ENCODE assay signal across 26 cellular contexts in genomic region chr20:62423326-62423706, GRCh38. TPM values are rescaled to one million over a fixed set of nuclear protein-coding genes. Genes with fewer than 3 reads are reported as not detected.
DNase-seq lines count a peak whose midpoint lies in the region; ATAC-seq, FAIRE-seq and TF ChIP-seq lines count a peak whose summit lies in the region.
"Had no signal": no experiment of that assay in that cellular context is flagged by ENCODE, and none has a peak within 500 bp of the region (broad histone marks: within the 10 kb centered on the region; RNA-seq: fewer than 3 reads in every experiment).

No MANE protein-coding gene starts in this region.

- H3K23ac ChIP-seq in H1 (ENCODE audit: insufficient read length): no peak overlapping the region

- H3K27me3 ChIP-seq in BLaER1 (no peaks in the 10 kb centered on the region), Panc1 (ENCODE audit: control insufficient read depth, insufficient read depth, low read length) (no peaks in the 10 kb centered on the region), H1 (replicated peaks in 1 of 4; ENCODE audit: control insufficient read depth in 3 of 4, extremely low read depth in 1 of 4, insufficient read depth in 3 of 4, low read length in 3 of 4) (no peaks in the 10 kb centered on the region), pancreas (no peaks in the 10 kb centered on the region)
- H3K27me3 ChIP-seq: Peyer's patch had no signal

- H3K79me1 ChIP-seq in H1 (ENCODE audit: low read depth, low read length): no peaks in the 10 kb centered on the region

- H2BK5ac ChIP-seq in H1 (ENCODE audit: low read depth, low read length): no peak overlapping the region

- H2BK20ac ChIP-seq in H1 (ENCODE audit: low read length): no peak overlapping the region

- TF ChIP-seq POLR2A in H1 (IDR thresholded peaks at IDR 0.05; ENCODE audit: control extremely low read depth in 1 of 2, low read depth in 2 of 2, low read length in 2 of 2): no peak

- DNase-seq in ELF-1 (ENCODE audit: low read depth, low spot score) (peak; percentile 43), Panc1 (ENCODE audit: low read depth, low spot score) (no peak), H1 (ENCODE audit: low read depth in 1 of 2, low spot score in 2 of 2) (no peak), pancreas (no peak)
- no peak for DNase-seq in stimulated activated CD8-positive, alpha-beta memory T cell treated with anti-CD3 and anti-CD28 coated beads, Interleukin-4, amount 100 ng/mL, for 48 hours
- DNase-seq: C1 segment of cervical spinal cord; CD4-positive, alpha-beta memory T cell; COR-L47; DMS79 treated with DMSO at 0.1 percent for 48 hours; GM23248; HCEC 1CT; Karpas-422; NCI-H1092; NCI-H1436; NCI-H187; NCI-H2081 treated with DMSO at 0.1 percent for 48 hours; NCI-H774; Peyer's patch; SIG-M5; T-helper 17 cell had no signal

- no peaks in the 10 kb centered on the region; the same call in 1 of the 2 replicates for H3K23me2 ChIP-seq in H1 (ENCODE audit: low read depth, low read length)

- H2BK12ac ChIP-seq in H1 (ENCODE audit: low read depth, low read length): no peak overlapping the region

- H3K4me1 ChIP-seq in BLaER1 (peaks cover 27% of the 10 kb centered on the region), Panc1 (ENCODE audit: control insufficient read depth, insufficient read depth, low read length) (no peaks in the 10 kb centered on the region; the same call in none of the 2 replicates), H1 (replicated peaks in 1 of 4; ENCODE audit: control insufficient read depth in 3 of 4, insufficient read depth in 4 of 4, low read length in 3 of 4) (peaks cover 0 to 32% (median 17%) of the 10 kb centered on the region in 4 experiments; a peak in 6 of 7 replicates), pancreas (peaks cover 10 to 16% (median 14%) of the 10 kb centered on the region in 3 donors)

- no peak overlapping the region for H2AK5ac ChIP-seq in H1 (ENCODE audit: low read depth, low read length)

- POLR2A ChIA-PET in Panc1 (lab: Charles Lee): no interaction called here
- POLR2A ChIA-PET in H1 (lab: Charles Lee; ENCODE audit: partially characterized antibody): interaction anchor here (1.0 to 3.4 kb wide), 3 partner anchors 9 to 30 kb away, joined by 3 to 15 read pairs (median 3); no protein-coding TSS in a partner anchor

- ATAC-seq in Panc1 (peak; percentile 24; the same call in 1 of the 2 replicates), GM18498 (IDR thresholded peaks at IDR 0.05; ENCODE audit: unreplicated experiment) (no peak), pancreas (no peak)
- ATAC-seq: SK-N-SH treated with all-trans-retinoic acid at 6 μM for 48 hours, T-helper 17 cell had no signal

- H4K20me1 ChIP-seq in BLaER1 (no peaks in the 10 kb centered on the region), H1 (replicated peaks in 1 of 2; ENCODE audit: control insufficient read depth in 1 of 2, insufficient read depth in 2 of 2, low read length in 2 of 2) (peaks cover 0 to 8% of the 10 kb centered on the region in 2 experiments)

- 0 out of 2 replicates have a peak overlapping the region, but pooled peaks have one; percentile 5 for H4K8ac ChIP-seq in H1 (ENCODE audit: extremely low read depth, insufficient read depth, low read length)

- no peak overlapping the region for H3K18ac ChIP-seq in H1 (ENCODE audit: extremely low read depth, low read length)

- H4K91ac ChIP-seq in H1 (replicated peaks; ENCODE audit: insufficient read length, low read length): no peak overlapping the region

- H3K14ac ChIP-seq in H1 (ENCODE audit: insufficient read length): no peak overlapping the region

- H2AFZ ChIP-seq in H1 (ENCODE audit: low read length): no peak overlapping the region
- H2AFZ ChIP-seq: GM23248 had no signal

- H3K27ac ChIP-seq in BLaER1 (peak overlapping the region; percentile 28; the same call in 1 of the 2 replicates), Panc1 (ENCODE audit: low read length) (no peak overlapping the region), H1 (ENCODE audit: low read depth, low read length) (no peak overlapping the region), pancreas (no peak overlapping the region)
- H3K27ac ChIP-seq: GM23248, Peyer's patch had no signal

- TF ChIP-seq EP300 in H1 (IDR thresholded peaks at IDR 0.05; ENCODE audit: borderline replicate concordance in 1 of 2, low read depth in 2 of 2, low read length in 2 of 2): no peak

- no peak overlapping the region for H3K56ac ChIP-seq in H1 (replicated peaks; ENCODE audit: insufficient read length, low read depth, low read length)

- no peaks in the 10 kb centered on the region for H3K79me2 ChIP-seq in H1 (ENCODE audit: control insufficient read depth in 1 of 2, insufficient read depth in 2 of 2, low read length in 2 of 2)

- BruUV-seq in Panc1 (replicated peaks; lab: Mats Ljungman, UMichigan): no TSS peak

- H3K4me2 ChIP-seq in BLaER1: peak overlapping the region; percentile 78
- H3K4me2 ChIP-seq in H1 (ENCODE audit: insufficient read depth in 1 of 2, low read depth in 2 of 2, low read length in 2 of 2): no peak overlapping the region

- TF ChIP-seq RAD21 in H1 (IDR thresholded peaks at IDR 0.05 in 1 of 2, conservative IDR thresholded peaks at IDR 0.05 in 1 of 2; ENCODE audit: low read depth in 2 of 2, low read length in 2 of 2): no peak

- H3K9ac ChIP-seq in BLaER1 (no peak overlapping the region), H1 (replicated peaks in 1 of 4; ENCODE audit: extremely low read depth in 1 of 4, low read depth in 3 of 4, low read length in 3 of 4) (no peak overlapping the region)
- H3K9ac ChIP-seq: GM23248 had no signal

- WGBS in H1 (ENCODE audit: extremely low coverage in 1 of 2, insufficient coverage in 1 of 2, insufficient read length in 1 of 2, insufficient replicate concordance in 2 of 2, low coverage in 1 of 2, low lambda C conversion rate in 2 of 2, missing lambda C conversion rate in 1 of 2), 2 experiments: 84% methylated on average over 9 of the region's 10 CpGs; no CpG with 5 or more reads in 1 of the 2 experiments
- 79 to 81% methylated on average over 10 of the region's 10 CpGs for WGBS in pancreas, 2 donors

- no peak for TF ChIP-seq CTCF in Panc1 (IDR thresholded peaks at IDR 0.05)
- TF ChIP-seq CTCF in H1 (IDR thresholded peaks at IDR 0.05; ENCODE audit: control extremely low read depth in 1 of 3, insufficient read depth in 1 of 3, low read depth in 1 of 3, low read length in 3 of 3): no peak
- no peak for TF ChIP-seq CTCF in pancreas (IDR thresholded peaks at IDR 0.05)

- no peaks in the 10 kb centered on the region for H3K36me3 ChIP-seq in BLaER1
- no peaks in the 10 kb centered on the region for H3K36me3 ChIP-seq in Panc1 (ENCODE audit: control insufficient read depth, insufficient read depth, low read length)
- H3K36me3 ChIP-seq in H1 (ENCODE audit: control insufficient read depth in 2 of 4, insufficient read depth in 4 of 4, low read length in 3 of 4): no peaks in the 10 kb centered on the region; a peak in 1 of 8 replicates
- no peaks in the 10 kb centered on the region for H3K36me3 ChIP-seq in pancreas
- H3K36me3 ChIP-seq: Peyer's patch had no signal

- CTCF ChIA-PET in Panc1 (lab: Charles Lee): interaction anchor here (0.5 to 0.7 kb wide), 2 partner anchors 13 to 121 kb away, joined by 3 to 4 read pairs; no protein-coding TSS in a partner anchor
- CTCF ChIA-PET in H1 (lab: Charles Lee; ENCODE audit: partially characterized antibody): interaction anchor here (0.8 to 10.8 kb wide), 8 partner anchors 11 to 369 kb away, joined by 3 to 104 read pairs (median 3); no protein-coding TSS in a partner anchor

- intact Hi-C loops in Panc1 (cut with micrococcal nuclease; ENCODE audit: unreplicated experiment): no loop called here
- intact Hi-C loops in pancreas (cut with DNase I): no loop called here

- in situ Hi-C loops in Panc1 (cut with HindIII; ENCODE audit: low pct_unique_long_range_greater_than_20kb, low sequenced_read_pairs): no loop called here

- no peak overlapping the region for H2BK15ac ChIP-seq in H1 (ENCODE audit: low read length)

- FAIRE-seq in H1 (lab: Jason Lieb, UNC): no peak
- FAIRE-seq in pancreas (lab: Jason Lieb, UNC): no peak
- FAIRE-seq: A204.1, GM18507 had no signal

- H3K4me3 ChIP-seq in BLaER1 (no peak overlapping the region), Panc1 (ENCODE audit: low read depth in 2 of 2, low read length in 2 of 2) (no peak overlapping the region), H1 (ENCODE audit: extremely low read depth in 1 of 4, insufficient read depth in 2 of 4, low read depth in 3 of 4, low read length in 4 of 4) (no peak overlapping the region), pancreas (no peak overlapping the region)
- H3K4me3 ChIP-seq: GM23248, Peyer's patch had no signal

- no peak overlapping the region for H2BK120ac ChIP-seq in H1 (replicated peaks; ENCODE audit: low read depth, low read length)

- H3K4ac ChIP-seq in H1 (replicated peaks; ENCODE audit: insufficient read length, low read depth, low read length): no peak overlapping the region

- H3K9me3 ChIP-seq in BLaER1: no peaks in the 10 kb centered on the region
- H3K9me3 ChIP-seq in Panc1 (ENCODE audit: control insufficient read depth, insufficient read depth, low read depth, low read length): no peaks in the 10 kb centered on the region
- H3K9me3 ChIP-seq in H1 (ENCODE audit: insufficient read depth in 2 of 2, low read depth in 1 of 2, low read length in 1 of 2): no peaks in the 10 kb centered on the region
- H3K9me3 ChIP-seq in pancreas: no peaks in the 10 kb centered on the region
- H3K9me3 ChIP-seq: Peyer's patch had no signal

- no peak overlapping the region for H4K5ac ChIP-seq in H1 (ENCODE audit: insufficient read length, low read depth, low read length)

RNA-seq across cellular contexts. Expression of gene RBBP8NL, which starts 4.0 kb away (rescaled TPM):
- total RNA-seq in Panc1 (2021; ENCODE audit: unreplicated experiment): not detected
- not detected for polyA plus RNA-seq in Panc1 (2012; ENCODE audit: insufficient read length)
- 0.43 and 0.59 TPM in 2 replicates for total RNA-seq in H1 (2021; fragmentation: NEBNext Ultra II Directional; extraction: Animal tissue kit (Norgen Biotek cat#: 25700))
- 0.48 and 0.88 TPM in 2 replicates for polyA plus RNA-seq in H1 (2011; rRNA removed)
- polyA plus RNA-seq in H1 (2011; cell fraction: cytosol; rRNA removed): 0.75 TPM
- 1.4 TPM for polyA plus RNA-seq in H1 (2011; cell fraction: nucleus; rRNA removed)
- polyA plus RNA-seq in H1 (2012, experiment 1 of 2): 0.55 to 1.1 TPM (median 0.65 TPM) in 4 replicates
- 0.46 TPM for polyA plus RNA-seq in H1 (2012, experiment 2 of 2)
- 0.71 TPM for polyA plus RNA-seq in H1 (2013, experiment 1 of 2)
- 0.63 TPM for polyA plus RNA-seq in H1 (2013, experiment 2 of 2)
- polyA minus RNA-seq in H1 (2011; rRNA and poly(A)+ RNA removed): 0.09 and 0.20 TPM in 2 replicates
- 1.4 TPM for polyA minus RNA-seq in H1 (2011; cell fraction: cytosol; rRNA and poly(A)+ RNA removed)
- polyA minus RNA-seq in H1 (2011; cell fraction: nucleus; rRNA and poly(A)+ RNA removed): 1.9 TPM
- total RNA-seq in pancreas: 1 to 10 TPM in 3 of 6 donors, under 1 TPM in 3; 0.66 to 2.5 (median 1.0) TPM
- 1 to 10 TPM; 2.0 to 4.8 TPM for polyA plus RNA-seq in pancreas
- total RNA-seq: CD4-positive, alpha-beta memory T cell; GM23248; T-helper 17 cell had no signal
- polyA plus RNA-seq: AG04450; CD4-positive, alpha-beta memory T cell; GM23248 had no signal

RNA-seq across cellular contexts. Expression of gene CABLES2, which starts 16.2 kb away (rescaled TPM):
- total RNA-seq in Panc1 (2021; ENCODE audit: unreplicated experiment) (9.8 TPM), pancreas (1 to 10 TPM; 1.4 to 2.3 (median 1.9) TPM)
- polyA plus RNA-seq in Panc1 (2012; ENCODE audit: insufficient read length): 12.0 TPM
- 8.0 TPM in 2 replicates for total RNA-seq in H1 (2021; fragmentation: NEBNext Ultra II Directional; extraction: Animal tissue kit (Norgen Biotek cat#: 25700))
- polyA plus RNA-seq in H1 (2011; rRNA removed) (8.8 and 10.5 TPM in 2 replicates), pancreas (1 to 10 TPM; 1.5 to 2.9 TPM)
- 6.5 TPM for polyA plus RNA-seq in H1 (2011; cell fraction: cytosol; rRNA removed)
- 9.7 TPM for polyA plus RNA-seq in H1 (2011; cell fraction: nucleus; rRNA removed)
- polyA plus RNA-seq in H1 (2012, experiment 1 of 2): 8.2 to 10.9 TPM (median 9.6 TPM) in 4 replicates
- 7.4 TPM for polyA plus RNA-seq in H1 (2012, experiment 2 of 2)
- 5.3 TPM for polyA plus RNA-seq in H1 (2013, experiment 1 of 2)
- 5.6 TPM for polyA plus RNA-seq in H1 (2013, experiment 2 of 2)
- polyA minus RNA-seq in H1 (2011; rRNA and poly(A)+ RNA removed): 5.2 and 5.7 TPM in 2 replicates
- polyA minus RNA-seq in H1 (2011; cell fraction: cytosol; rRNA and poly(A)+ RNA removed): 7.8 TPM
- 4.3 TPM for polyA minus RNA-seq in H1 (2011; cell fraction: nucleus; rRNA and poly(A)+ RNA removed)

RNA-seq across cellular contexts. Expression of gene RPS21, which starts 36.4 kb away (rescaled TPM):
- total RNA-seq in Panc1 (2021; ENCODE audit: unreplicated experiment) (1,761 TPM), pancreas (1,000 to 10,000 TPM in 2 of 6 donors, 100 to 1,000 TPM in 4; 662 to 1,102 (median 850) TPM)
- 4,052 TPM for polyA plus RNA-seq in Panc1 (2012; ENCODE audit: insufficient read length)
- total RNA-seq in H1 (2021; fragmentation: NEBNext Ultra II Directional; extraction: Animal tissue kit (Norgen Biotek cat#: 25700)): 1,787 and 1,829 TPM in 2 replicates
- polyA plus RNA-seq in H1 (2011; rRNA removed) (7,219 and 8,331 TPM in 2 replicates), pancreas (1,000 to 10,000 TPM; 2,124 to 2,141 TPM)
- 7,720 TPM for polyA plus RNA-seq in H1 (2011; cell fraction: cytosol; rRNA removed)
- 4,705 TPM for polyA plus RNA-seq in H1 (2011; cell fraction: nucleus; rRNA removed)
- polyA plus RNA-seq in H1 (2012, experiment 1 of 2): 4,429 to 5,604 TPM (median 4,871 TPM) in 4 replicates
- polyA plus RNA-seq in H1 (2012, experiment 2 of 2): 4,124 TPM
- 4,907 TPM for polyA plus RNA-seq in H1 (2013, experiment 1 of 2)
- 4,204 TPM for polyA plus RNA-seq in H1 (2013, experiment 2 of 2)
- 654 and 663 TPM in 2 replicates for polyA minus RNA-seq in H1 (2011; rRNA and poly(A)+ RNA removed)
- polyA minus RNA-seq in H1 (2011; cell fraction: cytosol; rRNA and poly(A)+ RNA removed): 718 TPM
- polyA minus RNA-seq in H1 (2011; cell fraction: nucleus; rRNA and poly(A)+ RNA removed): 1,108 TPM

RNA-seq across cellular contexts. Expression of gene GATA5, which starts 52.5 kb away (rescaled TPM):
- total RNA-seq in Panc1 (2021; ENCODE audit: unreplicated experiment) (53.2 TPM), pancreas (under 1 TPM in 1 of 6 donors, not detected in 5; 0.34 TPM)
- polyA plus RNA-seq in Panc1 (2012; ENCODE audit: insufficient read length): 45.6 TPM
- total RNA-seq in H1 (2021; fragmentation: NEBNext Ultra II Directional; extraction: Animal tissue kit (Norgen Biotek cat#: 25700)): 0.11 and 0.15 TPM in 2 replicates
- polyA plus RNA-seq in H1 (2011; rRNA removed) (0.08 TPM in 2 replicates), pancreas (under 1 TPM; 0.02 to 0.15 TPM)
- 0.10 TPM for polyA plus RNA-seq in H1 (2011; cell fraction: cytosol; rRNA removed)
- 0.14 TPM for polyA plus RNA-seq in H1 (2011; cell fraction: nucleus; rRNA removed)
- 0.11 to 0.17 TPM (median 0.12 TPM) in 3 of 4 replicates, not detected in the other for polyA plus RNA-seq in H1 (2012, experiment 1 of 2)
- polyA plus RNA-seq in H1 (2012, experiment 2 of 2): 0.12 TPM
- polyA plus RNA-seq in H1 (2013, experiment 1 of 2): 0.08 TPM
- polyA plus RNA-seq in H1 (2013, experiment 2 of 2): 0.07 TPM
- polyA minus RNA-seq in H1 (2011; rRNA and poly(A)+ RNA removed): 0.05 and 0.06 TPM in 2 replicates
- polyA minus RNA-seq in H1 (2011; cell fraction: cytosol; rRNA and poly(A)+ RNA removed): not detected
- not detected for polyA minus RNA-seq in H1 (2011; cell fraction: nucleus; rRNA and poly(A)+ RNA removed)
- total RNA-seq: CD4-positive, alpha-beta memory T cell; GM23248; T-helper 17 cell had no signal
- polyA plus RNA-seq: AG04450; CD4-positive, alpha-beta memory T cell; GM23248 had no signal

RNA-seq across cellular contexts. Expression of gene LAMA5, which starts 56.2 kb away (rescaled TPM):
- 497 TPM for total RNA-seq in Panc1 (2021; ENCODE audit: unreplicated experiment)
- polyA plus RNA-seq in Panc1 (2012; ENCODE audit: insufficient read length): 508 TPM
- 210 and 225 TPM in 2 replicates for total RNA-seq in H1 (2021; fragmentation: NEBNext Ultra II Directional; extraction: Animal tissue kit (Norgen Biotek cat#: 25700))
- 34.4 and 90.7 TPM in 2 replicates for polyA plus RNA-seq in H1 (2011; rRNA removed)
- 57.6 TPM for polyA plus RNA-seq in H1 (2011; cell fraction: cytosol; rRNA removed)
- polyA plus RNA-seq in H1 (2011; cell fraction: nucleus; rRNA removed): 648 TPM
- polyA plus RNA-seq in H1 (2012, experiment 1 of 2): 136 to 235 TPM (median 223 TPM) in 4 replicates
- 130 TPM for polyA plus RNA-seq in H1 (2012, experiment 2 of 2)
- 107 TPM for polyA plus RNA-seq in H1 (2013, experiment 1 of 2)
- polyA plus RNA-seq in H1 (2013, experiment 2 of 2): 82.4 TPM
- 24.2 and 31.4 TPM in 2 replicates for polyA minus RNA-seq in H1 (2011; rRNA and poly(A)+ RNA removed)
- 70.1 TPM for polyA minus RNA-seq in H1 (2011; cell fraction: cytosol; rRNA and poly(A)+ RNA removed)
- polyA minus RNA-seq in H1 (2011; cell fraction: nucleus; rRNA and poly(A)+ RNA removed): 212 TPM
- 10 to 100 TPM; 43.6 to 89.5 (median 59.4) TPM for total RNA-seq in pancreas
- polyA plus RNA-seq in pancreas: 100 to 1,000 TPM; 259 to 344 TPM
- polyA plus RNA-seq: CD4-positive, alpha-beta memory T cell had no signal
